In the genomic region with DNA sequence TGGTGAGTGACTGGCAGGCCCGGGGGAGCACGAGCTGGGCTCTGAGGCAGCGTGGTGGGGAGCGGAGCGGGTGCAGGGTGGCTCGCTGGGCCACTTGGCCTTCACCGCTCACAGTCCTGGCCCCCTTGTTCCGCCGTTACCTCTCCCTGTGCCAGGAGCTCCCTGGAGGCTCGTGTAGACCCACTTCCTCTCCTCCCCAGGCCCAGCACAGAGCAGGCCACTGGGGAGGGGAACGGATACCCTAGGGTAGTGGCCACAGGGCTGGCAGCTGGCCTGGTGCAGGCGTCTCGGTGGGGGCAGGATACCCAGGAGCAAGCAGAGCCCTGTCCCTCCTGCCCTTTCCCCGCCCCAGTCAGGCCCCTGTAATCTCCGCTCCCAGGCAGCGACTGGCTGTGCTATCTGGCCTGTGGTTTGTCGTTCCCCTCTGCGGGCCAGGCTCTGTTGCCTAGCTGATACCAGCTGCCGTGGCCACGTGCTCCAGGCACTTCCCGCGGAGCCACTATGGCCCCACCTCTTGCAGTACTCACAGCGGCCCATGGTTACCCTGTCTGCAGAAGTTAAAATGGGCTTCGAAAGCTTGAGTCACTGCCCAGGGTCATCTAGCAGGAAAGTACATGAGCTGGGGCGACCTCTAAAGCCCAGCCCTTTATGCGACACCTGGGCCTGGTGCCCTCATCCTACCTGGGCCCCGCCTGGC, we compare ENCODE assay signal across 8 cellular contexts. TPM values are rescaled to one million over a fixed set of nuclear protein-coding genes. Genes with fewer than 3 reads are reported as not detected.
A peak's percentile ranks its signal among the peaks of the same experiment; 100 is the strongest.
DNase-seq lines count a peak whose midpoint lies in the region; ATAC-seq lines count a peak whose summit lies in the region.

No MANE protein-coding gene starts in this region.

- peak; percentile 73 for DNase-seq in OCI-M2 (lab: John Stamatoyannopoulos, UW; ENCODE audit: unreplicated experiment)
- DNase-seq in activated gamma-delta T cell treated with anti-CD3 and anti-CD28 coated beads, Interleukin-2, amount 50 U/mL, for 16 hours (ENCODE audit: low read depth): peak; percentile 42
- DNase-seq in left lobe of liver (ENCODE audit: low spot score): peak; percentile 90
- DNase-seq in stimulated activated CD8-positive, alpha-beta memory T cell treated with anti-CD3 and anti-CD28 coated beads, Interleukin-2, amount 100 ng/mL, for 1 hour (ENCODE audit: low read depth in 2 of 2): peak; percentile 30 to 32
- no peak for DNase-seq in NCI-H1105 treated with DMSO at 0.1 percent for 48 hours (lab: John Stamatoyannopoulos, UW)
- no peak for DNase-seq in NCI-H1694 treated with DMSO at 0.1 percent for 48 hours (lab: John Stamatoyannopoulos, UW)

- ATAC-seq in GM21367 (IDR thresholded peaks at IDR 0.05; ENCODE audit: unreplicated experiment): peak; percentile 72
- ATAC-seq in left lobe of liver: peak; percentile 79
- ATAC-seq in GM19328 (IDR thresholded peaks at IDR 0.05; ENCODE audit: unreplicated experiment): no peak

RNA-seq across cellular contexts. Expression of a gene that starts 11.6 kb away (rescaled TPM):
- 21.7 TPM for total RNA-seq in left lobe of liver

RNA-seq across cellular contexts. Expression of a gene that starts 32.9 kb away (rescaled TPM):
- 22.1 TPM for total RNA-seq in left lobe of liver

RNA-seq across cellular contexts. Expression of a gene that starts 41.1 kb away (rescaled TPM):
- 31.3 TPM for total RNA-seq in left lobe of liver

RNA-seq across cellular contexts. Expression of a gene that starts 41.3 kb away (rescaled TPM):
- total RNA-seq in left lobe of liver: 105 TPM

RNA-seq across cellular contexts. Expression of a gene that starts 41.9 kb away (rescaled TPM):
- total RNA-seq in left lobe of liver: 62.3 TPM

Comparison
In these comparisons a context has a peak if more than half of its experiments do, and no peak if none do; other contexts are left out.
1. DNase-seq: peak in OCI-M2 (single experiment), activated gamma-delta T cell treated with anti-CD3 and anti-CD28 coated beads, Interleukin-2, amount 50 U/mL, for 16 hours (single experiment), left lobe of liver (single experiment) and stimulated activated CD8-positive, alpha-beta memory T cell treated with anti-CD3 and anti-CD28 coated beads, Interleukin-2, amount 100 ng/mL, for 1 hour (2 of 2); none in NCI-H1105 treated with DMSO at 0.1 percent for 48 hours (single experiment) and NCI-H1694 treated with DMSO at 0.1 percent for 48 hours (single experiment).